8 cellular contexts compared by ENCODE assay signal in genomic region chr3:33144433-33144832, GRCh38. TPM values are rescaled to one million over a fixed set of nuclear protein-coding genes. Genes with fewer than 3 reads are reported as not detected.
DNase-seq lines count a peak whose midpoint lies in the region; ATAC-seq and TF ChIP-seq lines count a peak whose summit lies in the region.

No MANE protein-coding gene starts in this region.

- BruUV-seq in MCF 10A (replicated peaks; lab: Mats Ljungman, UMichigan): no TSS peak

- H3K27me3 ChIP-seq in breast epithelium (no peaks in the 10 kb centered on the region), tibial artery (no peaks in the 10 kb centered on the region)

- H3K4me3 Mint-ChIP-seq in MCF 10A (ENCODE audit: unreplicated experiment): no peak overlapping the region

- no peak overlapping the region for H3K4me3 ChIP-seq in breast epithelium
- H3K4me3 ChIP-seq in fibroblast of pulmonary artery (replicated peaks; ENCODE audit: low read depth, low read length): no peak overlapping the region
- H3K4me3 ChIP-seq in tibial artery: no peak overlapping the region

- peak; percentile 34 for TF ChIP-seq CTCF in MCF 10A (IDR thresholded peaks at IDR 0.05; ENCODE audit: unreplicated experiment)
- no peak for TF ChIP-seq CTCF in breast epithelium (IDR thresholded peaks at IDR 0.05)
- TF ChIP-seq CTCF in fibroblast of pulmonary artery (IDR thresholded peaks at IDR 0.05; ENCODE audit: low read length, missing control alignments): peak; percentile 23
- peak in 1 of 2 experiments; percentile 9 for TF ChIP-seq CTCF in tibial artery (IDR thresholded peaks at IDR 0.05)

- peaks cover 9% of the 10 kb centered on the region for H3K4me1 Mint-ChIP-seq in MCF 10A (ENCODE audit: insufficient read depth, unreplicated experiment)

- no peaks in the 10 kb centered on the region for H3K9me3 Mint-ChIP-seq in MCF 10A (ENCODE audit: unreplicated experiment)

- POLR2A ChIA-PET in MCF 10A (lab: Yijun Ruan, JAX): no interaction called here

- H3K27me3 Mint-ChIP-seq in MCF 10A (ENCODE audit: insufficient read depth, unreplicated experiment): no peaks in the 10 kb centered on the region

- H3K27ac ChIP-seq in breast epithelium: no peak overlapping the region
- H3K27ac ChIP-seq in tibial artery: peak overlapping the region; percentile 18 to 79

- intact Hi-C loops in MCF 10A (cut with micrococcal nuclease) (no loop called here), breast epithelium (cut with DNase I; ENCODE audit: low total_unique reads) (no loop called here), tibial artery (cut with DNase I; ENCODE audit: low total_unique reads) (no loop called here)

- CTCF ChIA-PET in MCF 10A (lab: Yijun Ruan, JAX): interaction anchor here (0.7 to 1.8 kb wide), 5 partner anchors 13 to 229 kb away, joined by 3 to 11 read pairs (median 5); no protein-coding TSS in a partner anchor

- ATAC-seq in GM19452 (IDR thresholded peaks at IDR 0.05; ENCODE audit: unreplicated experiment): no peak
- no peak for ATAC-seq in HG03045 (IDR thresholded peaks at IDR 0.05; ENCODE audit: unreplicated experiment)

- no peaks in the 10 kb centered on the region for H3K9me3 ChIP-seq in breast epithelium
- no peaks in the 10 kb centered on the region for H3K9me3 ChIP-seq in tibial artery

- H3K4me1 ChIP-seq in breast epithelium: no peaks in the 10 kb centered on the region
- H3K4me1 ChIP-seq in tibial artery: peaks cover 0 to 67% (median 24%) of the 10 kb centered on the region in 4 donors

- DNase-seq in MCF 10A (ENCODE audit: unreplicated experiment) (no peak), breast epithelium (ENCODE audit: low spot score in 2 of 2) (no peak), T-helper 9 cell (peak; percentile 9), fibroblast of pulmonary artery (ENCODE audit: low read depth) (no peak), tibial artery (no peak), NCI-H524 treated with DMSO at 0.1 percent for 48 hours (lab: John Stamatoyannopoulos, UW) (no peak)

- H3K36me3 ChIP-seq in breast epithelium (no peaks in the 10 kb centered on the region), tibial artery (peaks cover 24 to 48% (median 29%) of the 10 kb centered on the region in 3 donors)

- H3K36me3 Mint-ChIP-seq in MCF 10A (ENCODE audit: insufficient read depth, unreplicated experiment): peaks cover 61% of the 10 kb centered on the region

- no peak for TF ChIP-seq POLR2A in breast epithelium (IDR thresholded peaks at IDR 0.05)

- H3K27ac Mint-ChIP-seq in MCF 10A (ENCODE audit: low read depth, unreplicated experiment): no peak overlapping the region

RNA-seq across cellular contexts. Expression of gene CRTAP, which starts 30.6 kb away (rescaled TPM):
- total RNA-seq in MCF 10A (2022) (179 and 182 TPM in 2 replicates), breast epithelium (100 to 1,000 TPM; 158 to 535 (median 180) TPM)

RNA-seq across cellular contexts. Expression of gene GLB1, which starts 47.5 kb away (rescaled TPM):
- total RNA-seq in MCF 10A (2022) (37.9 and 42.0 TPM in 2 replicates), breast epithelium (10 to 100 TPM; 42.3 to 70.2 (median 51.1) TPM)

RNA-seq across cellular contexts. Expression of gene TMPPE, which starts 47.5 kb away (rescaled TPM):
- total RNA-seq in MCF 10A (2022) (5.5 and 8.6 TPM in 2 replicates), breast epithelium (10 to 100 TPM in 1 of 3 donors, 1 to 10 TPM in 2; 6.9 to 10.1 (median 7.2) TPM)

Comparison
In these comparisons a context has a peak if more than half of its experiments do, and no peak if none do; other contexts are left out.
1. CTCF ChIP-seq: peak in MCF 10A (single experiment) and fibroblast of pulmonary artery (single experiment); none in breast epithelium (0 of 3).
2. H3K27ac ChIP-seq: peak in tibial artery (2 of 2); none in breast epithelium (0 of 2).